ENCODE assay signal across 10 cellular contexts in the genomic region with DNA sequence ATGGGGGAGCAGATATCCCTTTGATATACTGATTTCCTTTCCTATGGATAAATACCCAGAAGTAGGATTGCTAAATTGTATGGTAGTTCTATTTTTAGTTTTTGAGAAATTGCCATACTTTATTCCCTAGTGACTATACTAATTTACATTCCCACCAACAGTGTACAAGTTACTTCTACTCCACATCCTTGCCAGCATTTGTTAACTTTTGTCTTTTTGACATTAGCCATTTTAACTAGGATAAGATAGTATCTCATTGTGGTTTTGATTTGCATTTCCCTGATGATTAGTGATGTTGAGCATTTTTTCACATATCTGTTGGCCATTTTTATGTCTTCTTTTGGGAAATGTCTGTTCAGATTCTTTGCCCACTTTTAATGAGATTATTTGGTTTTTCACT.
"Had no signal": no experiment of that assay in that cellular context is flagged by ENCODE, and none has a peak within 500 bp of the region (broad histone marks: within the 10 kb centered on the region; RNA-seq: fewer than 3 reads in every experiment).

No MANE protein-coding gene starts in this region.

- H3K27me3 Mint-ChIP-seq: IgD-negative memory B cell had no signal

- H3K4me2 ChIP-seq: GM23338 had no signal

- H3K36me3 Mint-ChIP-seq: IgD-negative memory B cell had no signal

- FAIRE-seq: H1, H54, HepG2 had no signal

- DNase-seq: H9, HCEC 1CT, HFFc6, KBM-7 had no signal

- H3K4me3 ChIP-seq: GM23338 had no signal

- H3K27ac ChIP-seq: HL-60 had no signal

- H2AFZ ChIP-seq: GM23338 had no signal

- H3K4me1 Mint-ChIP-seq: GM23338, H9, IgD-negative memory B cell had no signal

- H3K4me3 Mint-ChIP-seq: GM23338, H9, HFFc6, IgD-negative memory B cell had no signal

- H3K27ac Mint-ChIP-seq: GM23338, H9, HFFc6, IgD-negative memory B cell had no signal
